ENCODE assay signal across 1 cellular context in genomic region chr4:1870578-1871443, GRCh38.
TF ChIP-seq lines count a peak whose summit lies in the region.

TSS of gene NSD2 (plus strand) at chr4:1871393. CDS start at chr4:1900655, 29,262 bp downstream.

TF ChIP-seq in HepG2, 621 proteins besides CTCF, POLR2A, EP300 and RAD21 (continued from another document and continues in another):
- TF ChIP-seq ZNF883 (CRISPR knock-in tag; IDR thresholded peaks at IDR 0.05; ENCODE audit: not compliant biosample characterization) (peak; percentile 94), ATF5 (CRISPR knock-in tag; IDR thresholded peaks at IDR 0.05; ENCODE audit: low read depth) (0 out of 2 replicates have a peak, but pooled peaks have one; percentile 1), ZNF224 (CRISPR knock-in tag; IDR thresholded peaks at IDR 0.05) (no peak), MTA1 (CRISPR knock-in tag; IDR thresholded peaks at IDR 0.05; ENCODE audit: borderline replicate concordance) (peak; percentile 78; the same call in 1 of the 2 replicates), ZNF234 (CRISPR knock-in tag; conservative IDR thresholded peaks at IDR 0.05) (peak; percentile 98), LRRFIP1 (CRISPR knock-in tag; conservative IDR thresholded peaks at IDR 0.05) (no peak), PHF20 (CRISPR knock-in tag; IDR thresholded peaks at IDR 0.05) (peak; percentile 43; the same call in 1 of the 2 replicates), ZFP41 (CRISPR knock-in tag; IDR thresholded peaks at IDR 0.05; ENCODE audit: borderline replicate concordance) (no peak), ARNT (IDR thresholded peaks at IDR 0.05) (no peak), ZNF563 (CRISPR knock-in tag; IDR thresholded peaks at IDR 0.05) (peak; percentile 96), NR0B2 (CRISPR knock-in tag; IDR thresholded peaks at IDR 0.05) (peak; percentile 76), GATAD2A (CRISPR knock-in tag; IDR thresholded peaks at IDR 0.05) (no peak), ZC3H13 (CRISPR knock-in tag; IDR thresholded peaks at IDR 0.05) (peak; percentile 59; the same call in 1 of the 2 replicates), IKZF4 (CRISPR knock-in tag; IDR thresholded peaks at IDR 0.05; ENCODE audit: borderline replicate concordance, low read depth, not compliant biosample characterization) (peak; percentile 63), ZNF703 (CRISPR knock-in tag; IDR thresholded peaks at IDR 0.05; ENCODE audit: borderline replicate concordance) (no peak), HNRNPK (IDR thresholded peaks at IDR 0.05; ENCODE audit: low read depth, low read length, poor library complexity, severe bottlenecking) (peak; percentile 56), TEAD2 (CRISPR knock-in tag; IDR thresholded peaks at IDR 0.05) (peak; percentile 51; the same call in 1 of the 2 replicates), PRPF4 (IDR thresholded peaks at IDR 0.05; ENCODE audit: low read depth, low read length, poor library complexity, severe bottlenecking) (no peak), ZNF776 (CRISPR knock-in tag; IDR thresholded peaks at IDR 0.05) (peak; percentile 88; the same call in 1 of the 2 replicates), RAD51 (IDR thresholded peaks at IDR 0.05; ENCODE audit: borderline replicate concordance) (no peak), ZMAT3 (CRISPR knock-in tag; conservative IDR thresholded peaks at IDR 0.05) (0 out of 2 replicates have a peak, but pooled peaks have one; percentile 54), RBFOX2 (IDR thresholded peaks at IDR 0.05; ENCODE audit: low read depth, low read length) (peak; percentile 94), ZBTB37 (CRISPR knock-in tag; IDR thresholded peaks at IDR 0.05) (no peak), AKAP8 (CRISPR knock-in tag; IDR thresholded peaks at IDR 0.05) (no peak; the same call in 1 of the 2 replicates), FLYWCH1 (CRISPR knock-in tag; IDR thresholded peaks at IDR 0.05) (no peak), ZNF772 (CRISPR knock-in tag; IDR thresholded peaks at IDR 0.05) (peak; percentile 84; the same call in 1 of the 2 replicates), CAMTA2 (CRISPR knock-in tag; IDR thresholded peaks at IDR 0.05; ENCODE audit: borderline replicate concordance) (no peak), TIGD3 (CRISPR knock-in tag; IDR thresholded peaks at IDR 0.05; ENCODE audit: borderline replicate concordance) (no peak), HNF4A (CRISPR knock-in tag; IDR thresholded peaks at IDR 0.05) (no peak), BHLHE40 (IDR thresholded peaks at IDR 0.05; ENCODE audit: low read length) (no peak), ZNF282 (IDR thresholded peaks at IDR 0.05; ENCODE audit: partially characterized antibody) (no peak), ZNF501 (CRISPR knock-in tag; IDR thresholded peaks at IDR 0.05) (peak; percentile 92), MEIS2 (CRISPR knock-in tag; IDR thresholded peaks at IDR 0.05) (no peak; the same call in 1 of the 2 replicates), MEIS1 (CRISPR knock-in tag; IDR thresholded peaks at IDR 0.05; ENCODE audit: borderline replicate concordance) (no peak; the same call in 1 of the 2 replicates), MLX (CRISPR knock-in tag; IDR thresholded peaks at IDR 0.05) (no peak), ZNF878 (CRISPR knock-in tag; IDR thresholded peaks at IDR 0.05) (no peak; the same call in 1 of the 2 replicates), PRDM4 (CRISPR knock-in tag; IDR thresholded peaks at IDR 0.05; ENCODE audit: borderline replicate concordance) (no peak), ZNF343 (CRISPR knock-in tag; IDR thresholded peaks at IDR 0.05) (peak; percentile 96), ZNF430 (CRISPR knock-in tag; IDR thresholded peaks at IDR 0.05) (0 out of 2 replicates have a peak, but pooled peaks have one; percentile 18), FOXK2 (IDR thresholded peaks at IDR 0.05) (no peak), NFIB (CRISPR knock-in tag; IDR thresholded peaks at IDR 0.05; ENCODE audit: borderline replicate concordance) (no peak), TFAP4 (IDR thresholded peaks at IDR 0.05; ENCODE audit: borderline replicate concordance, low read depth) (no peak), ZNF652 (CRISPR knock-in tag; IDR thresholded peaks at IDR 0.05; ENCODE audit: borderline replicate concordance, low read depth) (no peak), ZFP91 (CRISPR knock-in tag; IDR thresholded peaks at IDR 0.05; ENCODE audit: borderline replicate concordance) (peak; percentile 72; the same call in 1 of the 2 replicates), SMARCE1 (IDR thresholded peaks at IDR 0.05; ENCODE audit: borderline replicate concordance) (no peak), ZMAT5 (CRISPR knock-in tag; IDR thresholded peaks at IDR 0.05; ENCODE audit: borderline replicate concordance, low read depth) (no peak), DNMT3B (CRISPR knock-in tag; conservative IDR thresholded peaks at IDR 0.05) (no peak), ARID5B (CRISPR knock-in tag; IDR thresholded peaks at IDR 0.05) (peak; percentile 1; the same call in 1 of the 2 replicates), KAT7 (CRISPR knock-in tag; IDR thresholded peaks at IDR 0.05; ENCODE audit: borderline replicate concordance) (peak; percentile 6; the same call in 1 of the 2 replicates)
